Comparison of ENCODE assay signal across 21 cellular contexts in the genomic region with DNA sequence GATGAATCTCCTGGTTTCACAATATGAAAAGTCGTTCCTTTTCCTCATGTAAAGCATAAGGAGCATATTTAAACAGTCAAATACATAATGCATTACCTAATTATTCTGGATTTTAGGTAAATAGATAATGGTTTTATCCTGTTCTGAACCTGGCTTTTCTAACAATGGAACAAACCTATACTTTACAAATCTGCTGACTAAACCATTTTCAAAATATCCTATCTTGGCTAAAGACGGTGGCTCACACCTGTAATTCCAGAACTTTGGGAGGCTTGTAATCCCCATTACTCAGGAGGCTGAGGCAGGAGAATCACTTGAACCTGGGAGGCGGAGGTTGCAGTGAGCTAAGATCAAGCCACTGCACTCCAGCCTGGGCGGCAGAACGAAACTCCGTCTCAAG. TPM values are rescaled to one million over a fixed set of nuclear protein-coding genes. Genes with fewer than 3 reads are reported as not detected.
DNase-seq lines count a peak whose midpoint lies in the region; ATAC-seq, FAIRE-seq and TF ChIP-seq lines count a peak whose summit lies in the region.
"Had no signal": no experiment of that assay in that cellular context is flagged by ENCODE, and none has a peak within 500 bp of the region (broad histone marks: within the 10 kb centered on the region; RNA-seq: fewer than 3 reads in every experiment).

No MANE protein-coding gene starts in this region.

- peak overlapping the region; percentile 26 for H3K4me3 Mint-ChIP-seq in activated CD8-positive, alpha-beta T cell treated with anti-CD3 and anti-CD28 coated beads for 36 hours
- no peak overlapping the region for H3K4me3 Mint-ChIP-seq in activated CD8-positive, alpha-beta T cell treated with anti-CD3 and anti-CD28 coated beads, Interleukin-2, amount 10 ng/mL, durations not matched to agents 7 days and 5 days
- peak overlapping the region in 3 of 7 donors; percentile 26 to 52 (median 29) for H3K4me3 Mint-ChIP-seq in CD8-positive, alpha-beta memory T cell
- peak overlapping the region in 1 of 10 donors; percentile 16 for H3K4me3 Mint-ChIP-seq in naive thymus-derived CD4-positive, alpha-beta T cell

- no peak for DNase-seq in activated CD8-positive, alpha-beta T cell treated with anti-CD3 and anti-CD28 coated beads for 36 hours
- no peak for DNase-seq in activated CD8-positive, alpha-beta T cell treated with anti-CD3 and anti-CD28 coated beads, Interleukin-2, amount 10 ng/mL, durations not matched to agents 7 days and 5 days
- DNase-seq in A549 (ENCODE audit: low read depth in 1 of 2, low spot score in 1 of 2) (no peak), pancreas (no peak), KBM-7 (no peak)
- DNase-seq in CD8-positive, alpha-beta memory T cell, result no peak
- DNase-seq in naive thymus-derived CD4-positive, alpha-beta T cell, result no peak
- DNase-seq: CD4-positive, alpha-beta memory T cell; DMS 273 treated with DMSO at 0.1 percent for 48 hours; DMS79 treated with DMSO at 0.1 percent for 48 hours; MM.1S; NCI-H2029 treated with DMSO at 0.1 percent for 48 hours; NCI-H446 treated with DMSO at 0.1 percent for 48 hours; NCI-H526; NCI-H82; NK-92 treated with Interleukin-12 subunit alpha and Interleukin-12 subunit beta, amount 100 ng/mL, for 24 hours; PC-3; SK-N-SH had no signal

- H3K36me3 ChIP-seq in CD8-positive, alpha-beta memory T cell (ENCODE audit: insufficient read depth, low read length), result peaks cover 21% of the 10 kb centered on the region
- H3K36me3 ChIP-seq in naive thymus-derived CD4-positive, alpha-beta T cell (ENCODE audit: control insufficient read depth in 2 of 3, insufficient read depth in 3 of 3, low read length in 3 of 3), result peaks cover 0 to 33% (median 4%) of the 10 kb centered on the region in 3 experiments
- peaks cover 0 to 17% (median 8%) of the 10 kb centered on the region in 3 donors for H3K36me3 ChIP-seq in pancreas

- no peaks in the 10 kb centered on the region for H3K9me3 Mint-ChIP-seq in activated CD8-positive, alpha-beta T cell treated with anti-CD3 and anti-CD28 coated beads for 36 hours
- H3K9me3 Mint-ChIP-seq in activated CD8-positive, alpha-beta T cell treated with anti-CD3 and anti-CD28 coated beads, Interleukin-2, amount 10 ng/mL, durations not matched to agents 7 days and 5 days (ENCODE audit: insufficient read depth), result no peaks in the 10 kb centered on the region
- H3K9me3 Mint-ChIP-seq in CD8-positive, alpha-beta memory T cell, result no peaks in the 10 kb centered on the region
- no peaks in the 10 kb centered on the region for H3K9me3 Mint-ChIP-seq in naive thymus-derived CD4-positive, alpha-beta T cell
- H3K9me3 Mint-ChIP-seq: CD4-positive, alpha-beta memory T cell had no signal

- WGBS in A549 (ENCODE audit: missing lambda C conversion rate), result 91% methylated on average over 6 of the region's 6 CpGs
- 92 to 93% methylated on average over 6 of the region's 6 CpGs for WGBS in pancreas, 2 donors

- H3K4me1 ChIP-seq in A549 (peaks cover 10% of the 10 kb centered on the region; the same call in 2 of the 3 replicates), pancreas (peaks cover 4 to 18% (median 9%) of the 10 kb centered on the region in 3 donors)
- H3K4me1 ChIP-seq in CD8-positive, alpha-beta memory T cell (ENCODE audit: insufficient read depth, low read length), result peaks cover 26% of the 10 kb centered on the region
- H3K4me1 ChIP-seq in naive thymus-derived CD4-positive, alpha-beta T cell (ENCODE audit: control insufficient read depth in 2 of 2, insufficient read depth in 2 of 2, low read length in 2 of 2), result peaks cover 22 to 26% of the 10 kb centered on the region in 2 donors

- peaks cover 30% of the 10 kb centered on the region for H3K36me3 Mint-ChIP-seq in activated CD8-positive, alpha-beta T cell treated with anti-CD3 and anti-CD28 coated beads for 36 hours (ENCODE audit: low read depth)
- H3K36me3 Mint-ChIP-seq in activated CD8-positive, alpha-beta T cell treated with anti-CD3 and anti-CD28 coated beads, Interleukin-2, amount 10 ng/mL, durations not matched to agents 7 days and 5 days (ENCODE audit: low read depth), result peaks cover 32% of the 10 kb centered on the region
- peaks cover 0 to 50% (median 0%) of the 10 kb centered on the region in 3 donors for H3K36me3 Mint-ChIP-seq in CD8-positive, alpha-beta memory T cell
- peaks cover 0 to 15% (median 0%) of the 10 kb centered on the region in 5 donors for H3K36me3 Mint-ChIP-seq in naive thymus-derived CD4-positive, alpha-beta T cell

- intact Hi-C loops in activated CD8-positive, alpha-beta T cell treated with anti-CD3 and anti-CD28 coated beads for 36 hours (cut with micrococcal nuclease), result no loop called here
- intact Hi-C loops in naive thymus-derived CD4-positive, alpha-beta T cell (cut with micrococcal nuclease), result loop anchor here in 1 of 2 donors (5.0 to 10.0 kb wide), 3 partner anchors 176 to 788 kb away; partner anchors contain the start of genes PSMB2 and ZMYM6
- intact Hi-C loops in pancreas (cut with DNase I), result no loop called here

- H3K27me3 Mint-ChIP-seq in activated CD8-positive, alpha-beta T cell treated with anti-CD3 and anti-CD28 coated beads for 36 hours, result no peaks in the 10 kb centered on the region
- no peaks in the 10 kb centered on the region for H3K27me3 Mint-ChIP-seq in activated CD8-positive, alpha-beta T cell treated with anti-CD3 and anti-CD28 coated beads, Interleukin-2, amount 10 ng/mL, durations not matched to agents 7 days and 5 days (ENCODE audit: low read depth)
- peaks cover 0 to 3% of the 10 kb centered on the region in 2 donors for H3K27me3 Mint-ChIP-seq in CD8-positive, alpha-beta memory T cell
- no peaks in the 10 kb centered on the region for H3K27me3 Mint-ChIP-seq in naive thymus-derived CD4-positive, alpha-beta T cell
- H3K27me3 Mint-ChIP-seq: CD4-positive, alpha-beta memory T cell had no signal

- TF ChIP-seq POLR2A in A549 (IDR thresholded peaks at IDR 0.05; ENCODE audit: low read length), result no peak

- CTCF ChIA-PET in activated CD8-positive, alpha-beta T cell treated with anti-CD3 and anti-CD28 coated beads for 36 hours (lab: Charles Lee), result interaction anchor here (5.7 kb wide), 1 partner anchor 9 kb away, joined by 82 read pairs; no protein-coding TSS in a partner anchor
- CTCF ChIA-PET in activated CD8-positive, alpha-beta T cell treated with anti-CD3 and anti-CD28 coated beads, Interleukin-2, amount 10 ng/mL, durations not matched to agents 7 days and 5 days (lab: Charles Lee), result interaction anchor here (7.9 kb wide), 1 partner anchor 11 kb away, joined by 147 read pairs; no protein-coding TSS in a partner anchor
- CTCF ChIA-PET in A549 (lab: Yijun Ruan, JAX), result interaction anchor here (1.2 kb wide), 2 partner anchors 10 to 22 kb away, joined by 3 read pairs; no protein-coding TSS in a partner anchor
- CTCF ChIA-PET in CD8-positive, alpha-beta memory T cell (lab: Charles Lee), result interaction anchor here (0.6 to 6.1 kb wide), 2 partner anchors 11 to 22 kb away, joined by 3 to 87 read pairs; no protein-coding TSS in a partner anchor
- CTCF ChIA-PET in naive thymus-derived CD4-positive, alpha-beta T cell (lab: Charles Lee), result interaction anchor here (5.0 kb wide), 1 partner anchor 9 kb away, joined by 50 read pairs; no protein-coding TSS in a partner anchor

- in situ Hi-C loops in KBM-7 (cut with MboI; ENCODE audit: low pct_unique_long_range_greater_than_20kb, low sequenced_read_pairs), result no loop called here

- no peak for TF ChIP-seq EP300 in A549 (IDR thresholded peaks at IDR 0.05)

- peak overlapping the region; percentile 45 for H3K27ac Mint-ChIP-seq in activated CD8-positive, alpha-beta T cell treated with anti-CD3 and anti-CD28 coated beads for 36 hours
- H3K27ac Mint-ChIP-seq in activated CD8-positive, alpha-beta T cell treated with anti-CD3 and anti-CD28 coated beads, Interleukin-2, amount 10 ng/mL, durations not matched to agents 7 days and 5 days, result no peak overlapping the region
- H3K27ac Mint-ChIP-seq in CD8-positive, alpha-beta memory T cell, result peak overlapping the region in 6 of 8 donors; percentile 7 to 95 (median 54)
- peak overlapping the region in 3 of 9 donors; percentile 41 to 78 (median 54) for H3K27ac Mint-ChIP-seq in naive thymus-derived CD4-positive, alpha-beta T cell

- no peak for ATAC-seq in activated CD8-positive, alpha-beta T cell treated with anti-CD3 and anti-CD28 coated beads for 36 hours
- no peak for ATAC-seq in activated CD8-positive, alpha-beta T cell treated with anti-CD3 and anti-CD28 coated beads, Interleukin-2, amount 10 ng/mL, durations not matched to agents 7 days and 5 days
- ATAC-seq in A549 (no peak), pancreas (no peak)
- ATAC-seq in naive thymus-derived CD4-positive, alpha-beta T cell, result no peak
- ATAC-seq: PC-3 had no signal

- TF ChIP-seq CTCF in activated CD8-positive, alpha-beta T cell treated with anti-CD3 and anti-CD28 coated beads for 36 hours (IDR thresholded peaks at IDR 0.05), result no peak
- TF ChIP-seq CTCF in A549 (IDR thresholded peaks at IDR 0.05) (no peak), pancreas (IDR thresholded peaks at IDR 0.05) (no peak)

- H3K4me3 ChIP-seq in A549 (no peak overlapping the region), pancreas (no peak overlapping the region)
- H3K4me3 ChIP-seq in CD8-positive, alpha-beta memory T cell (ENCODE audit: low read length), result no peak overlapping the region
- no peak overlapping the region for H3K4me3 ChIP-seq in naive thymus-derived CD4-positive, alpha-beta T cell (ENCODE audit: low read length)
- H3K4me3 ChIP-seq: BLaER1 had no signal

- no peak for TF ChIP-seq RAD21 in A549 (conservative IDR thresholded peaks at IDR 0.05 in 1 of 2, IDR thresholded peaks at IDR 0.05 in 1 of 2)

- peaks cover 43% of the 10 kb centered on the region for H3K4me1 Mint-ChIP-seq in activated CD8-positive, alpha-beta T cell treated with anti-CD3 and anti-CD28 coated beads for 36 hours (ENCODE audit: low read depth)
- peaks cover 46% of the 10 kb centered on the region for H3K4me1 Mint-ChIP-seq in activated CD8-positive, alpha-beta T cell treated with anti-CD3 and anti-CD28 coated beads, Interleukin-2, amount 10 ng/mL, durations not matched to agents 7 days and 5 days (ENCODE audit: low read depth)
- H3K4me1 Mint-ChIP-seq in CD8-positive, alpha-beta memory T cell, result peaks cover 48 to 67% (median 59%) of the 10 kb centered on the region in 3 donors
- peaks cover 26 to 54% (median 46%) of the 10 kb centered on the region in 7 donors for H3K4me1 Mint-ChIP-seq in naive thymus-derived CD4-positive, alpha-beta T cell

- no peak overlapping the region for H3K27ac ChIP-seq in A549
- no peak overlapping the region for H3K27ac ChIP-seq in CD8-positive, alpha-beta memory T cell (ENCODE audit: low read depth, low read length)
- H3K27ac ChIP-seq in naive thymus-derived CD4-positive, alpha-beta T cell (ENCODE audit: low read depth, low read length), result peak overlapping the region; percentile 1
- H3K27ac ChIP-seq in pancreas, result no peak overlapping the region
- H3K27ac ChIP-seq: BLaER1, KMS-11 had no signal

- no peak overlapping the region for H3K4me2 ChIP-seq in A549
- H3K4me2 ChIP-seq: KMS-11, SK-N-SH had no signal

- POLR2A ChIA-PET in activated CD8-positive, alpha-beta T cell treated with anti-CD3 and anti-CD28 coated beads for 36 hours (lab: Charles Lee), result no interaction called here
- POLR2A ChIA-PET in activated CD8-positive, alpha-beta T cell treated with anti-CD3 and anti-CD28 coated beads, Interleukin-2, amount 10 ng/mL, durations not matched to agents 7 days and 5 days (lab: Charles Lee), result no interaction called here
- POLR2A ChIA-PET in A549 (lab: Yijun Ruan, JAX), result no interaction called here
- POLR2A ChIA-PET in CD8-positive, alpha-beta memory T cell (lab: Charles Lee), result no interaction called here
- POLR2A ChIA-PET in naive thymus-derived CD4-positive, alpha-beta T cell (lab: Charles Lee), result no interaction called here

- FAIRE-seq in A549 (lab: Jason Lieb, UNC), result no peak
- FAIRE-seq in pancreas (lab: Jason Lieb, UNC), result no peak
- FAIRE-seq: H54 had no signal

- H3K27me3 ChIP-seq in CD8-positive, alpha-beta memory T cell (ENCODE audit: insufficient read depth, low read length, poor library complexity, severe bottlenecking), result no peaks in the 10 kb centered on the region
- H3K27me3 ChIP-seq in naive thymus-derived CD4-positive, alpha-beta T cell (ENCODE audit: control insufficient read depth in 2 of 2, insufficient read depth in 2 of 2, low read length in 2 of 2), result no peaks in the 10 kb centered on the region
- no peaks in the 10 kb centered on the region for H3K27me3 ChIP-seq in pancreas
- H3K27me3 ChIP-seq: BLaER1 had no signal

- H3K9me3 ChIP-seq in A549 (no peaks in the 10 kb centered on the region), pancreas (no peaks in the 10 kb centered on the region)
- H3K9me3 ChIP-seq in CD8-positive, alpha-beta memory T cell (ENCODE audit: low read length), result no peaks in the 10 kb centered on the region
- H3K9me3 ChIP-seq in naive thymus-derived CD4-positive, alpha-beta T cell (ENCODE audit: control insufficient read depth in 2 of 3, low read length in 3 of 3), result no peaks in the 10 kb centered on the region
- H3K9me3 ChIP-seq: BLaER1, SK-N-SH had no signal

RNA-seq across cellular contexts. Expression of gene SMIM12, which starts 2.9 kb away (rescaled TPM):
- total RNA-seq in activated CD8-positive, alpha-beta T cell treated with anti-CD3 and anti-CD28 coated beads for 36 hours, result 10 to 100 TPM; 36.6 to 37.5 TPM
- total RNA-seq in activated CD8-positive, alpha-beta T cell treated with anti-CD3 and anti-CD28 coated beads, Interleukin-2, amount 10 ng/mL, durations not matched to agents 7 days and 5 days, result 10 to 100 TPM; 50.4 to 52.2 TPM
- polyA plus RNA-seq in A549 (2011; rRNA removed) (34.6 and 35.8 TPM in 2 replicates), A549 (2017; fragmentation: RNase III; extraction: RNeasy Plus Mini Kit Qiagen cat#74134 plus additional on column Dnase treatment) (34.5 to 37.5 TPM (median 34.6 TPM) in 3 replicates), pancreas (10 to 100 TPM in 1 of 2 donors, 1 to 10 TPM in 1; 6.2 to 17.1 TPM)
- 47.9 and 48.9 TPM in 2 replicates for polyA plus RNA-seq in A549 (2012; cell fraction: cytosol; rRNA removed)
- polyA plus RNA-seq in A549 (2012; cell fraction: nucleus; rRNA removed), result 18.8 and 26.5 TPM in 2 replicates
- polyA minus RNA-seq in A549 (2011; rRNA and poly(A)+ RNA removed), result 22.3 and 25.0 TPM in 2 replicates
- total RNA-seq in CD8-positive, alpha-beta memory T cell, result 10 to 100 TPM; 76.3 to 79.1 TPM
- polyA plus RNA-seq in CD8-positive, alpha-beta memory T cell, result 92.7 TPM
- 10 to 100 TPM; 29.1 to 46.4 (median 38.2) TPM for total RNA-seq in naive thymus-derived CD4-positive, alpha-beta T cell
- polyA plus RNA-seq in naive thymus-derived CD4-positive, alpha-beta T cell, result 10 to 100 TPM; 60.9 to 74.3 TPM
- total RNA-seq in pancreas, result 10 to 100 TPM in 5 of 6 donors, 1 to 10 TPM in 1; 8.3 to 18.5 (median 14.3) TPM
